ENCODE assay signal across 3 cellular contexts in the genomic region with DNA sequence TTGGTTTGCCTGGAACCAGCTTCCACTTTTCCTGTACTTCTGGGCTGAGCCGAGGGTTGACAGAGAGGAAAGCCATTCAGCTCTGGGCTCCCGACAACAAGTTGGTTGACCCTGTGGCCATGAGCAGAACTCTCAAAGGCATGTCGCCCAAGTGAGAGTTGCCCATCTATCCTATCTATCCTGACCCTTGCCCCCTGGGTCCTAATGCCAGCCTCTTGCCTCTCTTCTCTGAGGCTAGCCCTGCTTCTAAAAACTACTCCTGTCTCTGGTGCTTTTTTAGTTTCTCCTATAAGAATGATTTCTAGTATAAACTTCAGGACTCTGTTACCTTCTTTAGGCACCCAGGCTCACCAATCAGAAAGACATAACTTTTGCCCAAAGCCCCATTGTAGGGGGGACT. TPM values are rescaled to one million over a fixed set of nuclear protein-coding genes. Genes with fewer than 3 reads are reported as not detected.
"Had no signal": no experiment of that assay in that cellular context is flagged by ENCODE, and none has a peak within 500 bp of the region (broad histone marks: within the 10 kb centered on the region; RNA-seq: fewer than 3 reads in every experiment).

No MANE protein-coding gene starts in this region.

RNA-seq across cellular contexts. Expression of gene DMRTA1, which starts 11.4 kb away (rescaled TPM):
- total RNA-seq: HT-29, K562 had no signal
- polyA plus RNA-seq: IgD-negative memory B cell, K562 had no signal
